Comparison of ENCODE assay signal across 8 cellular contexts in genomic region chr19:10516671-10517286, GRCh38. TPM values are rescaled to one million over a fixed set of nuclear protein-coding genes. Genes with fewer than 3 reads are reported as not detected.
DNase-seq lines count a peak whose midpoint lies in the region; ATAC-seq and TF ChIP-seq lines count a peak whose summit lies in the region.

No MANE protein-coding gene starts in this region.

- in situ Hi-C loops in brain microvascular endothelial cell (cut with HindIII; ENCODE audit: low pct_ligation_motif_present, low sequenced_read_pairs): no loop called here

- H3K36me3 Mint-ChIP-seq in mesothelial cell of epicardium: no peaks in the 10 kb centered on the region

- peak overlapping the region; percentile 64 for H3K4me3 Mint-ChIP-seq in mesothelial cell of epicardium

- TF ChIP-seq CTCF in AG09309 (IDR thresholded peaks at IDR 0.05; ENCODE audit: control insufficient read depth, insufficient read depth, low read depth, low read length, missing control alignments) (no peak), brain microvascular endothelial cell (IDR thresholded peaks at IDR 0.05; ENCODE audit: low read depth, low read length, missing control alignments) (no peak), mesothelial cell of epicardium (IDR thresholded peaks at IDR 0.05; ENCODE audit: unreplicated experiment) (no peak)

- DNase-seq in AG09309 (ENCODE audit: low read depth) (no peak), H7 (no peak), brain microvascular endothelial cell (peak; percentile 3), mesothelial cell of epicardium (ENCODE audit: low spot score in 2 of 2, unreplicated experiment in 2 of 2) (no peak), NCI-H2227 (lab: John Stamatoyannopoulos, UW; ENCODE audit: unreplicated experiment) (no peak), HEK293T (ENCODE audit: extremely low spot score) (no peak), cerebellum (ENCODE audit: low spot score) (no peak)

- H3K36me3 ChIP-seq in H7 (replicated peaks; ENCODE audit: control insufficient read depth, insufficient read depth, low read length) (no peaks in the 10 kb centered on the region), brain microvascular endothelial cell (replicated peaks) (no peaks in the 10 kb centered on the region)

- peaks cover 68% of the 10 kb centered on the region for H3K27me3 Mint-ChIP-seq in mesothelial cell of epicardium (ENCODE audit: low read depth)

- peaks cover 20% of the 10 kb centered on the region for H3K4me1 Mint-ChIP-seq in mesothelial cell of epicardium

- POLR2A ChIA-PET in HEK293T (lab: Yijun Ruan, JAX): interaction anchor here (0.9 to 2.1 kb wide), 5 partner anchors 8 to 53 kb away, joined by 4 to 7 read pairs (median 4); partner anchors contain the start of genes CDKN2D and KEAP1

- CTCF ChIA-PET in HEK293T (lab: Yijun Ruan, JAX): interaction anchor here (0.6 to 1.1 kb wide), 3 partner anchors 11 to 49 kb away, joined by 4 to 5 read pairs (median 5); partner anchors contain the start of gene KRI1

- ATAC-seq in GM21576 (IDR thresholded peaks at IDR 0.05; ENCODE audit: unreplicated experiment): no peak

- no peaks in the 10 kb centered on the region for H3K9me3 Mint-ChIP-seq in mesothelial cell of epicardium

- H3K4me3 ChIP-seq in AG09309 (ENCODE audit: control insufficient read depth, low read depth, low read length) (peak overlapping the region; percentile 41), H7 (ENCODE audit: insufficient read depth, low read depth, low read length) (peak overlapping the region; percentile 66), brain microvascular endothelial cell (ENCODE audit: low read depth, low read length) (peak overlapping the region; percentile 49)

- no peak overlapping the region for H3K27ac ChIP-seq in brain microvascular endothelial cell

- peak overlapping the region; percentile 8 for H3K27ac Mint-ChIP-seq in mesothelial cell of epicardium

- peaks cover 45% of the 10 kb centered on the region for H3K27me3 ChIP-seq in H7 (ENCODE audit: control insufficient read depth, insufficient read depth, low read length)
- peaks cover 4% of the 10 kb centered on the region for H3K27me3 ChIP-seq in brain microvascular endothelial cell (replicated peaks)

TF ChIP-seq in HEK293T, 16 proteins besides CTCF, POLR2A, EP300 and RAD21:
- TF ChIP-seq LEF1 (IDR thresholded peaks at IDR 0.05; ENCODE audit: borderline replicate concordance) (no peak), SP1 (IDR thresholded peaks at IDR 0.05) (no peak), NFRKB (IDR thresholded peaks at IDR 0.05) (no peak), FOXA1 (IDR thresholded peaks at IDR 0.05) (no peak), BHLHE40 (IDR thresholded peaks at IDR 0.05; ENCODE audit: borderline replicate concordance) (no peak), ELF4 (IDR thresholded peaks at IDR 0.05) (no peak), PKNOX1 (IDR thresholded peaks at IDR 0.05) (no peak), FOXM1 (IDR thresholded peaks at IDR 0.05; ENCODE audit: borderline replicate concordance) (no peak), L3MBTL2 (conservative IDR thresholded peaks at IDR 0.05) (no peak), CTBP1 (IDR thresholded peaks at IDR 0.05; ENCODE audit: borderline replicate concordance) (no peak), TARDBP (IDR thresholded peaks at IDR 0.05) (no peak)

RNA-seq across cellular contexts. Expression of gene S1PR5, which starts 0.5 kb away (rescaled TPM):
- total RNA-seq in H7 (2014; rRNA removed; shearing (Covaris generic)): 14.7 and 16.1 TPM in 2 replicates
- total RNA-seq in mesothelial cell of epicardium (2.2 to 2.4 TPM (median 2.4 TPM) in 3 replicates), cerebellum (0.18 TPM)

RNA-seq across cellular contexts. Expression of gene KEAP1, which starts 13.6 kb away (rescaled TPM):
- total RNA-seq in H7 (2014; rRNA removed; shearing (Covaris generic)): 80.2 and 82.3 TPM in 2 replicates
- 61.2 to 71.0 TPM (median 69.5 TPM) in 3 replicates for total RNA-seq in mesothelial cell of epicardium
- total RNA-seq in cerebellum: 26.9 TPM

RNA-seq across cellular contexts. Expression of gene ATG4D, which starts 26.9 kb away (rescaled TPM):
- total RNA-seq in H7 (2014; rRNA removed; shearing (Covaris generic)): 95.6 and 105 TPM in 2 replicates
- total RNA-seq in mesothelial cell of epicardium: 31.9 to 37.3 TPM (median 33.1 TPM) in 3 replicates
- total RNA-seq in cerebellum: 10.3 TPM

RNA-seq across cellular contexts. Expression of gene KRI1, which starts 49.0 kb away (rescaled TPM):
- total RNA-seq in H7 (2014; rRNA removed; shearing (Covaris generic)): 19.3 and 21.6 TPM in 2 replicates
- 27.4 to 31.2 TPM (median 30.6 TPM) in 3 replicates for total RNA-seq in mesothelial cell of epicardium
- total RNA-seq in cerebellum: 5.9 TPM

RNA-seq across cellular contexts. Expression of gene CDKN2D, which starts 52.0 kb away (rescaled TPM):
- 4.7 and 5.6 TPM in 2 replicates for total RNA-seq in H7 (2014; rRNA removed; shearing (Covaris generic))
- total RNA-seq in mesothelial cell of epicardium: 2.6 to 3.1 TPM (median 2.7 TPM) in 3 replicates
- total RNA-seq in cerebellum: 38.2 TPM
